Comparison of ENCODE assay signal across 24 cellular contexts in the genomic region with DNA sequence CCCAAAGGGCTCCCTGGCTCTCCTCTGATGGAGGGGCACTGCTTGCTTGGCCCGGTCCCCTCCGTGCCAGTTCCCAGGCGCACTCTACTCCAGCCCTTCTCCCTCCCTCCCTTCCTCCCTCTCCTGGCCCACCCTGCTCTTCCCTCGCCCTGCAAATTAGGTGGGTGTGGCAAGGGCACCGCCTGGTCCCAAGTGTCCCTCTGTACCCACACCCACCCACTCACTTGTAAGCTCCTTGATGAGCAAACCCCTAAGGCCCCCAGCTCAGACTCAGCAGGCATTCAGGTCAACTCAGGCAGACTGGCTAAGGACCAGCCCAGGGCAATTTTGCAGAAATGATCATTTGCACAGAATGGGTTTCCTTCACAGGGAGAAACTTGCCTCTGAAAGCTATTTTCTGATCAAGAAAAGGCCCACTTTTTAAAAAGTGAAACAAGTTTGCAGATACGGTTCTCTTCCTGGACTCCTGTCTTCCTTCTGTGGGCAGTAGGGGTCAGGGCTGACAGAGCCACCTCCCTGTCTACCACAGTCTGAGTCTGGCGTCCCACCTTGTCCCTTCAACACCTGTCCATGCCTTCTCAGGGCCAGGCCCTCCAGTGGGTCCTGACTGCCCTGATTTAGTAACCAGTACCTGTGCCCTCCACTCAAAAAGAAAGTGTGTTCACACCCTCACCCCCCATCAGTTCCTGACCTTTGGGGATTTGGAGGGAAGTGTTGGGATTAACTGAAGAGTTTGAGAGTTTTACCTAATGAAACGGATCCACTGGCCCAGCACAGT. TPM values are rescaled to one million over a fixed set of nuclear protein-coding genes. Genes with fewer than 3 reads are reported as not detected.
A peak's percentile ranks its signal among the peaks of the same experiment; 100 is the strongest.
DNase-seq lines count a peak whose midpoint lies in the region; TF ChIP-seq lines count a peak whose summit lies in the region.
"Had no signal": no experiment of that assay in that cellular context is flagged by ENCODE, and none has a peak within 500 bp of the region (broad histone marks: within the 10 kb centered on the region; RNA-seq: fewer than 3 reads in every experiment).

No MANE protein-coding gene starts in this region.

- H3K36me3 Mint-ChIP-seq in endothelial cell (ENCODE audit: low read depth, unreplicated experiment) (no peaks in the 10 kb centered on the region), osteocyte (ENCODE audit: unreplicated experiment) (no peaks in the 10 kb centered on the region)

- CTCF ChIA-PET in HEK293 (lab: Yijun Ruan, JAX), result no interaction called here

- DNase-seq in activated CD8-positive, alpha-beta memory T cell treated with anti-CD3 and anti-CD28 coated beads for 24 hours, result peak; percentile 40
- DNase-seq in activated CD8-positive, alpha-beta memory T cell treated with anti-CD3 and anti-CD28 coated beads, Interleukin-2, amount 50 U/mL, for 4 hours, result no peak
- DNase-seq in endothelial cell (ENCODE audit: low spot score) (no peak), osteocyte (ENCODE audit: extremely low spot score, unreplicated experiment) (peak; percentile 66), NCI-H146 (lab: John Stamatoyannopoulos, UW) (no peak), NCI-H2227 (lab: John Stamatoyannopoulos, UW; ENCODE audit: unreplicated experiment) (no peak), SKM-1 (lab: John Stamatoyannopoulos, UW; ENCODE audit: unreplicated experiment) (no peak)
- DNase-seq: 8988T, ACHN, BE2C, Calu3, DMS79 treated with DMSO at 0.1 percent for 48 hours, GF-D8, H7, Karpas-422, NCI-H1092, NCI-H1417 treated with DMSO at 0.1 percent for 48 hours, NCI-H187, NCI-H2171 treated with DMSO at 0.1 percent for 48 hours, NCI-H524 treated with DMSO at 0.1 percent for 48 hours, NCI-H774, SJCRH30 had no signal

- peaks cover 19% of the 10 kb centered on the region for H3K4me1 Mint-ChIP-seq in endothelial cell (ENCODE audit: unreplicated experiment)
- H3K4me1 Mint-ChIP-seq in osteocyte (ENCODE audit: unreplicated experiment), result no peaks in the 10 kb centered on the region

- H3K9me3 ChIP-seq in HEK293 (ENCODE audit: control insufficient read depth, insufficient read depth, low read depth, low read length), result no peaks in the 10 kb centered on the region
- H3K9me3 ChIP-seq: BE2C, SJCRH30 had no signal

- H3K27ac Mint-ChIP-seq in endothelial cell (ENCODE audit: unreplicated experiment) (peak overlapping the region; percentile 39), osteocyte (ENCODE audit: unreplicated experiment) (no peak overlapping the region)

- no peak overlapping the region for H3K4me3 ChIP-seq in HEK293 (ENCODE audit: low read depth, low read length)
- H3K4me3 ChIP-seq: SJCRH30 had no signal

- H3K27ac ChIP-seq in HEK293 (ENCODE audit: extremely low read depth, low read depth, low read length), result no peak overlapping the region
- H3K27ac ChIP-seq: SJCRH30 had no signal

- POLR2A ChIA-PET in HEK293 (lab: Yijun Ruan, JAX), result no interaction called here

- TF ChIP-seq CTCF in HEK293 (tag by site-specific recombination; IDR thresholded peaks at IDR 0.05) (no peak), endothelial cell (IDR thresholded peaks at IDR 0.05; ENCODE audit: unreplicated experiment) (no peak), osteocyte (IDR thresholded peaks at IDR 0.05) (no peak)

- no peak overlapping the region for H3K4me3 Mint-ChIP-seq in endothelial cell (ENCODE audit: unreplicated experiment)
- no peak overlapping the region for H3K4me3 Mint-ChIP-seq in osteocyte (ENCODE audit: unreplicated experiment)

- H3K36me3 ChIP-seq in HEK293 (ENCODE audit: control insufficient read depth in 2 of 2, insufficient read depth in 1 of 2, low read length in 2 of 2), result no peaks in the 10 kb centered on the region
- H3K36me3 ChIP-seq: BE2C had no signal

- no peaks in the 10 kb centered on the region for H3K9me3 Mint-ChIP-seq in endothelial cell (ENCODE audit: unreplicated experiment)
- no peaks in the 10 kb centered on the region for H3K9me3 Mint-ChIP-seq in osteocyte (ENCODE audit: unreplicated experiment)

- no peaks in the 10 kb centered on the region for H3K4me1 ChIP-seq in HEK293 (ENCODE audit: control insufficient read depth, insufficient read depth, low read length)
- H3K4me1 ChIP-seq: BE2C had no signal

- H3K27me3 Mint-ChIP-seq in endothelial cell (ENCODE audit: unreplicated experiment), result peaks cover 3% of the 10 kb centered on the region
- peaks cover 12% of the 10 kb centered on the region for H3K27me3 Mint-ChIP-seq in osteocyte (ENCODE audit: unreplicated experiment)

TF ChIP-seq in HEK293, 187 proteins besides CTCF, POLR2A, EP300 and RAD21:
- TF ChIP-seq EGR2 (tag by site-specific recombination; IDR thresholded peaks at IDR 0.05; ENCODE audit: low read depth) (peak; percentile 51; the same call in 1 of the 2 replicates), ZFHX2 (tag by site-specific recombination; conservative IDR thresholded peaks at IDR 0.05) (peak; percentile 51), KLF1 (tag by site-specific recombination; IDR thresholded peaks at IDR 0.05) (peak; percentile 97), ZSCAN16 (tag by site-specific recombination; IDR thresholded peaks at IDR 0.05) (no peak)

RNA-seq across cellular contexts. Expression of a gene that starts 28.3 kb away (rescaled TPM):
- total RNA-seq in endothelial cell (ENCODE audit: unreplicated experiment) (not detected), osteocyte (not detected in 2 replicates)
- total RNA-seq: Calu3, H7, HT-29 had no signal

Comparison
In these comparisons a context has a peak if more than half of its experiments do, and no peak if none do; other contexts are left out.
1. DNase-seq: peak in activated CD8-positive, alpha-beta memory T cell treated with anti-CD3 and anti-CD28 coated beads for 24 hours (single experiment) and osteocyte (single experiment); none in activated CD8-positive, alpha-beta memory T cell treated with anti-CD3 and anti-CD28 coated beads, Interleukin-2, amount 50 U/mL, for 4 hours (single experiment), endothelial cell (single experiment), NCI-H146 (single experiment), NCI-H2227 (single experiment) and SKM-1 (single experiment).